Comparison of ENCODE assay signal across 8 cellular contexts in the genomic region with DNA sequence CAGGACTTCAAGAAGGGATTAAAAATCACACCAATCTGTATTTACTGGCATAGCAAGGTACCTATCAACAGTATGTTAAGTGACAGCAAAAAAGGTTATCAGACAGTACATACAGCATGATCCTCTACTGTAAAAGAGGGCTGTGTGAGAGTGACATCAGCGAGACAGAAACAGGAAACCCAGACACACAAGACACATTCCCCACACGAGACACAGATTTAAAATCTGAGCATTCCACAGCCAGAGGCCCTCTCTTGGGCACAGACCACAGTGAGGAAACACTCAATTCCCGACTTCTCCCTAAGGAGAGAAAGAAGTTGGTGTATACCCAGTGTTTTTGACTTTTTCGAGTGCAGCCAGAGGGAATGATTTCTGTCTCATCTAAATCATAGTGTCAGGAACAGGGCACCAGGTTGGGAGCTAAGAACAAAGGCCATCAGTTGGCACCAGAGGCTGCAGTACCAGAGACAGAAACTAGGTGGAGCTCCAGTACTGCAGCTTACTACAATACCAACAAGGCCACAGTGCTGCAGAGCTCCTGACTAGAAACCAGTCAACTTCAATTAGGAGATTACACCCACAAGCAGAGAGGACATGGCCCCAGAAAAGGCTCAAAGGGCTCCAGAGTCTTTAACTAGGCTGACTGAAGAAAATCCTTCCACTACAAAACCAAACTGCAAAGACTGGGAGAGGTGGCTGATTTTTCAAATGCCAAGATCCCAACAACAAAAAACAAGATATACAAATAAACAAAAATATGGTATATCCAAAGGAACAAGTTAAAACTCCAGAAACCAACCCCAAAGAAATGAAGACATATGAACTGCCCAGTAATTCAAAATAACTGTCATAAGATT. TPM values are rescaled to one million over a fixed set of nuclear protein-coding genes. Genes with fewer than 3 reads are reported as not detected.
DNase-seq lines count a peak whose midpoint lies in the region; ATAC-seq and TF ChIP-seq lines count a peak whose summit lies in the region.

No MANE protein-coding gene starts in this region.

- intact Hi-C loops in Right ventricle myocardium superior (cut with DNase I) (loop anchor here (2.0 kb wide), 1 partner anchor 187 kb away; no protein-coding TSS in a partner anchor), prostate gland (cut with DNase I) (loop anchor here (1.0 kb wide), 1 partner anchor 188 kb away; no protein-coding TSS in a partner anchor), aorta (cut with DNase I) (loop anchor here (1.0 to 2.0 kb wide), 3 partner anchors 113 to 188 kb away; no protein-coding TSS in a partner anchor)

- peak overlapping the region; percentile 66 for H3K27ac Mint-ChIP-seq in activated naive CD4-positive, alpha-beta T cell treated with anti-CD3 and anti-CD28 coated beads, Interleukin-2, amount 50 U/mL, for 24 hours

- no peaks in the 10 kb centered on the region for H3K27me3 ChIP-seq in prostate gland (replicated peaks; ENCODE audit: insufficient read depth)
- H3K27me3 ChIP-seq in aorta (ENCODE audit: control insufficient read depth in 1 of 2, insufficient read depth in 2 of 2, low read length in 1 of 2), result no peaks in the 10 kb centered on the region

- H3K4me3 ChIP-seq in prostate gland (no peak overlapping the region), aorta (ENCODE audit: low read length in 2 of 2) (no peak overlapping the region)

- H3K4me1 ChIP-seq in prostate gland (replicated peaks), result no peaks in the 10 kb centered on the region
- no peaks in the 10 kb centered on the region for H3K4me1 ChIP-seq in aorta (ENCODE audit: control insufficient read depth in 1 of 2, insufficient read depth in 2 of 2, low read length in 2 of 2)

- no peak for TF ChIP-seq POLR2A in prostate gland (IDR thresholded peaks at IDR 0.05)

- DNase-seq in COLO829 (ENCODE audit: low spot score) (peak; percentile 31), NCI-H1417 treated with DMSO at 0.1 percent for 48 hours (lab: John Stamatoyannopoulos, UW) (peak; percentile 42), SKM-1 (lab: John Stamatoyannopoulos, UW; ENCODE audit: unreplicated experiment) (peak; percentile 72), Right ventricle myocardium superior (peak; percentile 69), prostate gland (ENCODE audit: low spot score) (peak; percentile 83), aorta (peak; percentile 74 to 81)

- H3K9me3 Mint-ChIP-seq in activated naive CD4-positive, alpha-beta T cell treated with anti-CD3 and anti-CD28 coated beads, Interleukin-2, amount 50 U/mL, for 24 hours, result no peaks in the 10 kb centered on the region

- ATAC-seq in GM21619 (IDR thresholded peaks at IDR 0.05; ENCODE audit: unreplicated experiment), result peak; percentile 71
- ATAC-seq in Right ventricle myocardium superior (ENCODE audit: poor library complexity), result peak; percentile 98
- ATAC-seq in aorta (ENCODE audit: low FRiP score), result peak; percentile 93

- H3K4me1 Mint-ChIP-seq in activated naive CD4-positive, alpha-beta T cell treated with anti-CD3 and anti-CD28 coated beads, Interleukin-2, amount 50 U/mL, for 24 hours, result peaks cover 59% of the 10 kb centered on the region

- WGBS in prostate gland, result 29% methylated on average over 4 of the region's 4 CpGs
- 18 to 26% methylated on average over 4 of the region's 4 CpGs for WGBS in aorta, 2 donors

- H3K9me3 ChIP-seq in prostate gland (no peaks in the 10 kb centered on the region), aorta (ENCODE audit: control insufficient read depth, low read length) (no peaks in the 10 kb centered on the region)

- peaks cover 32% of the 10 kb centered on the region for H3K36me3 Mint-ChIP-seq in activated naive CD4-positive, alpha-beta T cell treated with anti-CD3 and anti-CD28 coated beads, Interleukin-2, amount 50 U/mL, for 24 hours

- H3K36me3 ChIP-seq in prostate gland, result no peaks in the 10 kb centered on the region
- no peaks in the 10 kb centered on the region for H3K36me3 ChIP-seq in aorta (ENCODE audit: control insufficient read depth in 1 of 2, insufficient read depth in 2 of 2, low read length in 1 of 2)

- H3K27ac ChIP-seq in prostate gland (no peak overlapping the region), aorta (ENCODE audit: low read depth in 1 of 2, low read length in 2 of 2) (no peak overlapping the region)

- H3K27me3 Mint-ChIP-seq in activated naive CD4-positive, alpha-beta T cell treated with anti-CD3 and anti-CD28 coated beads, Interleukin-2, amount 50 U/mL, for 24 hours, result no peaks in the 10 kb centered on the region

- peak; percentile 97 to 99 (median 98) for TF ChIP-seq CTCF in prostate gland (IDR thresholded peaks at IDR 0.05)

- H3K4me3 Mint-ChIP-seq in activated naive CD4-positive, alpha-beta T cell treated with anti-CD3 and anti-CD28 coated beads, Interleukin-2, amount 50 U/mL, for 24 hours, result peak overlapping the region; percentile 6

RNA-seq across cellular contexts. Expression of a gene that starts 41.0 kb away (rescaled TPM):
- total RNA-seq in Right ventricle myocardium superior (26.4 TPM), prostate gland (10 to 100 TPM; 42.5 to 49.9 TPM), aorta (10 to 100 TPM; 33.7 to 39.6 TPM)
- 10 to 100 TPM; 39.7 to 62.5 TPM for polyA plus RNA-seq in aorta

RNA-seq across cellular contexts. Expression of a gene that starts 41.1 kb away (rescaled TPM):
- total RNA-seq in Right ventricle myocardium superior (26.8 TPM), prostate gland (10 to 100 TPM; 34.9 to 41.6 TPM), aorta (10 to 100 TPM; 18.1 to 31.1 TPM)
- 10 to 100 TPM; 43.5 to 60.3 TPM for polyA plus RNA-seq in aorta

Comparison
In these comparisons a context has a peak if more than half of its experiments do, and no peak if none do; other contexts are left out.
1. DNase-seq: peak in every context shown above with its lines; median percentile 83 in prostate gland; 78 in aorta; 72 in SKM-1; 69 in Right ventricle myocardium superior; 42 in NCI-H1417 treated with DMSO at 0.1 percent for 48 hours; 31 in COLO829.